ENCODE assay signal across 8 cellular contexts in the genomic region with DNA sequence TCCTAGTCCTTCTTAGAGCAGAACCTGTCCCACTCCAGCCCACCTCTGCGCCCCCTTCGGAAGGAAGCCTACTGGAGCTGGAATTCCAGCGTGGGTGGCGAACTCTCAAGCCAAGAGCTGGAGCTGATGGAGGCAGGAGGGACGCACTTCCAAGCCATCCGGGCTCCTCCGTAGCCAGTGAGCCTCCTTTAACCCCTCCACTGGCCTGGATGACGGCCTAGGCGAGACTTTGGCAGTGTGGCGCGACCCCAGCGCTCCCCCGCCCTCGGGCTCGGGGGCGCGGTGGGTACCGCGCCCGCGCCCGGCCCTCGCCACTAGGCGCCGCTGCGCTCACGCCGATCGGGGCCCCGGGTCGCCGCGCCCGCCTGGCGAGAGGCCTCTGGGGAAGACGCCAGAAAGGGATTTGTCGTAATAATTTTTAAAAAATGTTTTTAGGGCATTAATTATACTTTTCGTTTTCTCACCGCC. TPM values are rescaled to one million over a fixed set of nuclear protein-coding genes. Genes with fewer than 3 reads are reported as not detected.
DNase-seq lines count a peak whose midpoint lies in the region; ATAC-seq and TF ChIP-seq lines count a peak whose summit lies in the region.

No MANE protein-coding gene starts in this region.

- H3K36me3 ChIP-seq in ascending aorta (no peaks in the 10 kb centered on the region), kidney epithelial cell (ENCODE audit: control insufficient read depth, insufficient read depth, low read length) (no peaks in the 10 kb centered on the region), uterus (no peaks in the 10 kb centered on the region)
- H3K36me3 ChIP-seq in CD4-positive, alpha-beta memory T cell (ENCODE audit: insufficient read depth, low read length) = no peaks in the 10 kb centered on the region

- TF ChIP-seq CTCF in ascending aorta (IDR thresholded peaks at IDR 0.05) (peak; percentile 8 to 56 (median 33)), kidney epithelial cell (IDR thresholded peaks at IDR 0.05; ENCODE audit: insufficient read depth, low read length, poor library complexity, severe bottlenecking) (peak; percentile 15), uterus (IDR thresholded peaks at IDR 0.05) (peak; percentile 42 to 97 (median 84))

- peaks cover 11 to 15% of the 10 kb centered on the region in 2 donors for H3K4me1 ChIP-seq in ascending aorta
- peaks cover 0 to 3% of the 10 kb centered on the region in 2 donors for H3K4me1 ChIP-seq in uterus
- no peaks in the 10 kb centered on the region for H3K4me1 ChIP-seq in CD4-positive, alpha-beta memory T cell (ENCODE audit: insufficient read depth, low read length)

- H3K36me3 Mint-ChIP-seq in CD4-positive, alpha-beta memory T cell = peaks cover 0 to 3% of the 10 kb centered on the region in 2 donors

- POLR2A ChIA-PET in CD4-positive, alpha-beta memory T cell (lab: Charles Lee; ENCODE audit: partially characterized antibody) = no interaction called here

- H3K27ac Mint-ChIP-seq in CD4-positive, alpha-beta memory T cell = no peak overlapping the region

- H3K27ac ChIP-seq in ascending aorta (no peak overlapping the region), uterus (peak overlapping the region; percentile 98)
- no peak overlapping the region for H3K27ac ChIP-seq in CD4-positive, alpha-beta memory T cell (ENCODE audit: low read depth, low read length)

- H3K4me3 ChIP-seq in ascending aorta = peak overlapping the region; percentile 17 to 24
- peak overlapping the region; percentile 25 for H3K4me3 ChIP-seq in kidney epithelial cell (ENCODE audit: low read depth, low read length)
- H3K4me3 ChIP-seq in uterus = peak overlapping the region; percentile 37 to 46
- no peak overlapping the region for H3K4me3 ChIP-seq in CD4-positive, alpha-beta memory T cell (ENCODE audit: low read length in 2 of 2)

- intact Hi-C loops in ascending aorta (cut with DNase I) = no loop called here
- intact Hi-C loops in uterus (cut with DNase I; ENCODE audit: low total_unique reads) = no loop called here
- intact Hi-C loops in CD4-positive, alpha-beta memory T cell (cut with micrococcal nuclease) = loop anchor here (2.0 kb wide), 1 partner anchor 703 kb away; no protein-coding TSS in a partner anchor

- no peaks in the 10 kb centered on the region for H3K9me3 ChIP-seq in ascending aorta
- no peaks in the 10 kb centered on the region for H3K9me3 ChIP-seq in uterus
- no peaks in the 10 kb centered on the region for H3K9me3 ChIP-seq in CD4-positive, alpha-beta memory T cell (ENCODE audit: control insufficient read depth in 1 of 2, low read length in 2 of 2)

- CTCF ChIA-PET in CD4-positive, alpha-beta memory T cell (lab: Charles Lee; ENCODE audit: partially characterized antibody) = interaction anchor here (0.8 to 1.8 kb wide), 3 partner anchors 15 to 703 kb away, joined by 4 to 12 read pairs (median 4); no protein-coding TSS in a partner anchor

- TF ChIP-seq POLR2A in uterus (IDR thresholded peaks at IDR 0.05) = no peak

- ATAC-seq in GM21619 (IDR thresholded peaks at IDR 0.05; ENCODE audit: unreplicated experiment) (peak; percentile 49), HG03025 (IDR thresholded peaks at IDR 0.05; ENCODE audit: low FRiP score, unreplicated experiment) (no peak), HG03196 (IDR thresholded peaks at IDR 0.05; ENCODE audit: unreplicated experiment) (no peak)

- peaks cover 0 to 3% (median 0%) of the 10 kb centered on the region in 8 donors for H3K9me3 Mint-ChIP-seq in CD4-positive, alpha-beta memory T cell

- H3K4me3 Mint-ChIP-seq in CD4-positive, alpha-beta memory T cell = no peak overlapping the region

- peaks cover 41 to 49% of the 10 kb centered on the region in 2 donors for H3K27me3 Mint-ChIP-seq in CD4-positive, alpha-beta memory T cell

- peak; percentile 84 for DNase-seq in AG08396 (ENCODE audit: low spot score)
- no peak for DNase-seq in ascending aorta (ENCODE audit: low spot score in 2 of 2)
- DNase-seq in kidney epithelial cell (ENCODE audit: low read depth) = no peak
- peak; percentile 62 to 76 for DNase-seq in uterus
- DNase-seq in CD4-positive, alpha-beta memory T cell = no peak

- peaks cover 5 to 20% (median 19%) of the 10 kb centered on the region in 4 donors for H3K4me1 Mint-ChIP-seq in CD4-positive, alpha-beta memory T cell

- H3K27me3 ChIP-seq in ascending aorta (peaks cover 39% of the 10 kb centered on the region), kidney epithelial cell (ENCODE audit: control insufficient read depth, insufficient read depth, low read length) (peaks cover 12% of the 10 kb centered on the region), uterus (no peaks in the 10 kb centered on the region)
- peaks cover 39% of the 10 kb centered on the region for H3K27me3 ChIP-seq in CD4-positive, alpha-beta memory T cell (ENCODE audit: insufficient read depth, low read length)

RNA-seq across cellular contexts. Expression of gene EMX2, which starts 5.1 kb away (rescaled TPM):
- not detected for total RNA-seq in ascending aorta
- total RNA-seq in kidney epithelial cell = 4.1 and 6.1 TPM in 2 replicates
- total RNA-seq in uterus = 100 to 1,000 TPM in 1 of 4 donors, 10 to 100 TPM in 2, 1 to 10 TPM in 1; 6.7 to 154 (median 17.1) TPM
- total RNA-seq in CD4-positive, alpha-beta memory T cell = not detected
- not detected for polyA plus RNA-seq in CD4-positive, alpha-beta memory T cell

Comparison
In these comparisons a context has a peak if more than half of its experiments do, and no peak if none do; other contexts are left out.
1. DNase-seq: peak in AG08396 (single experiment) and uterus (2 of 2); none in ascending aorta (0 of 2), kidney epithelial cell (single experiment) and CD4-positive, alpha-beta memory T cell (0 of 5).
2. H3K27ac ChIP-seq: peak in uterus (2 of 2); none in ascending aorta (0 of 2) and CD4-positive, alpha-beta memory T cell (single experiment).
3. H3K4me3 ChIP-seq: peak in ascending aorta (2 of 2), kidney epithelial cell (single experiment) and uterus (2 of 2); none in CD4-positive, alpha-beta memory T cell (0 of 2).
4. CTCF ChIP-seq: peak in every context shown above with its lines; median percentile 84 in uterus; 33 in ascending aorta; 15 in kidney epithelial cell.